In genomic region chr18:22538463-22538862, GRCh38 we compare ENCODE assay signal across 31 cellular contexts.
DNase-seq lines count a peak whose midpoint lies in the region; ATAC-seq and TF ChIP-seq lines count a peak whose summit lies in the region.
"Had no signal": no experiment of that assay in that cellular context is flagged by ENCODE, and none has a peak within 500 bp of the region (broad histone marks: within the 10 kb centered on the region; RNA-seq: fewer than 3 reads in every experiment).

No MANE protein-coding gene starts in this region.

- no peak overlapping the region for H3K27ac ChIP-seq in H9 (ENCODE audit: insufficient read length, low read depth, low read length)
- H3K27ac ChIP-seq in heart left ventricle: peak overlapping the region in 7 of 12 donors; percentile 3 to 63 (median 47)
- H3K27ac ChIP-seq in sigmoid colon: no peak overlapping the region
- H3K27ac ChIP-seq in RWPE1: no peak overlapping the region
- no peak overlapping the region for H3K27ac ChIP-seq in substantia nigra (ENCODE audit: low read depth, low read length, poor library complexity, severe bottlenecking)
- H3K27ac ChIP-seq: PC-9, upper lobe of left lung had no signal

- no peak overlapping the region for H4K5ac ChIP-seq in H9 (ENCODE audit: insufficient read length, low read depth, low read length)

- no peak overlapping the region for H2AFZ ChIP-seq in H9 (ENCODE audit: low read length)
- H2AFZ ChIP-seq: PC-9 had no signal

- no peaks in the 10 kb centered on the region for H3K9me3 ChIP-seq in H9 (ENCODE audit: control insufficient read depth, low read depth, low read length)
- no peaks in the 10 kb centered on the region for H3K9me3 ChIP-seq in heart left ventricle
- H3K9me3 ChIP-seq in sigmoid colon: no peaks in the 10 kb centered on the region
- H3K9me3 ChIP-seq: adrenal gland, breast epithelium, upper lobe of left lung had no signal

- no peak overlapping the region for H2BK12ac ChIP-seq in H9 (ENCODE audit: insufficient read length, low read depth, low read length)

- no peak overlapping the region for H3K18ac ChIP-seq in H9 (ENCODE audit: insufficient read length, low read depth, low read length)

- H3K23me2 ChIP-seq in H9 (ENCODE audit: insufficient read length, low read depth, low read length, poor library complexity, severe bottlenecking): no peaks in the 10 kb centered on the region

- H3K4me1 ChIP-seq in H9 (ENCODE audit: insufficient read depth, low read length) (no peaks in the 10 kb centered on the region), heart left ventricle (peaks cover 0 to 28% (median 7%) of the 10 kb centered on the region in 12 donors), sigmoid colon (peaks cover 0 to 13% (median 0%) of the 10 kb centered on the region in 4 donors)

- H3K27me3 Mint-ChIP-seq in H9 (ENCODE audit: low read depth): no peaks in the 10 kb centered on the region; the same call in none of the 2 replicates
- H3K27me3 Mint-ChIP-seq: activated B cell treated with CpG ODN at 0.5 μM for 24 hours; activated CD8-positive, alpha-beta memory T cell treated with anti-CD3 and anti-CD28 coated beads, Interleukin-2, amount 10 ng/mL, durations not matched to agents 7 days and 5 days; CD4-positive, alpha-beta T cell; effector memory CD8-positive, alpha-beta T cell had no signal

- H2BK5ac ChIP-seq in H9 (ENCODE audit: insufficient read length, low read length): no peak overlapping the region

- no peak overlapping the region for H2BK120ac ChIP-seq in H9 (ENCODE audit: low read depth, low read length, poor library complexity, severe bottlenecking)

- H2AK5ac ChIP-seq in H9 (ENCODE audit: insufficient read length, low read length): no peak overlapping the region

- no peak overlapping the region for H4K91ac ChIP-seq in H9 (ENCODE audit: insufficient read length, low read depth, low read length)

- H3K4me2 ChIP-seq in H9 (ENCODE audit: insufficient read depth, insufficient read length, low read length): no peak overlapping the region
- H3K4me2 ChIP-seq: PC-9 had no signal

- no peaks in the 10 kb centered on the region; a peak in 2 of 7 replicates for H3K36me3 Mint-ChIP-seq in H9 (ENCODE audit: insufficient read depth in 1 of 3, low read depth in 3 of 3)
- H3K36me3 Mint-ChIP-seq: activated CD8-positive, alpha-beta memory T cell treated with anti-CD3 and anti-CD28 coated beads, Interleukin-2, amount 10 ng/mL, durations not matched to agents 7 days and 5 days had no signal

- DNase-seq in H9 (no peak), heart left ventricle (peak in 4 of 5 donors; percentile 55 to 81 (median 69)), sigmoid colon (peak; percentile 73), dermis blood vessel endothelial cell (no peak), RWPE1 (ENCODE audit: low spot score) (no peak), GM19238 (ENCODE audit: insufficient read length, low spot score) (no peak), substantia nigra (lab: John Stamatoyannopoulos, UW) (no peak)
- DNase-seq: activated B cell treated with CpG ODN at 0.5 μM for 24 hours; activated CD8-positive, alpha-beta memory T cell treated with anti-CD3 and anti-CD28 coated beads, Interleukin-2, amount 10 ng/mL, durations not matched to agents 7 days and 5 days; activated naive CD4-positive, alpha-beta T cell treated with anti-CD3 and anti-CD28 coated beads for 36 hours; AML-193; CD4-positive, alpha-beta T cell; DMS 273 treated with DMSO at 0.1 percent for 48 hours; effector memory CD8-positive, alpha-beta T cell; erythroblast; HCEC 1CT; hypothalamus; immature natural killer cell; mesendoderm; NCI-H1048; NCI-H187; NCI-H2171 treated with DMSO at 0.1 percent for 48 hours; NCI-H510A treated with DMSO at 0.1 percent for 48 hours; NK-92 treated with Interleukin-12 subunit alpha and Interleukin-12 subunit beta, amount 100 ng/mL, for 24 hours; PC-9; posterior cingulate gyrus; SIG-M5; stimulated activated naive CD8-positive, alpha-beta T cell treated with anti-CD3 and anti-CD28 coated beads, Interleukin-15, Interleukin-2, amounts not matched to agents 100 U/mL and 50 U/mL, for 24 hours; upper lobe of left lung had no signal

- no peak for TF ChIP-seq POLR2A in heart left ventricle (IDR thresholded peaks at IDR 0.05)
- no peak for TF ChIP-seq POLR2A in sigmoid colon (IDR thresholded peaks at IDR 0.05)

- TF ChIP-seq EP300 in sigmoid colon (IDR thresholded peaks at IDR 0.05): no peak

- H3K14ac ChIP-seq in H9 (ENCODE audit: insufficient read depth, low read length): no peak overlapping the region

- intact Hi-C loops in heart left ventricle (cut with DNase I): loop anchor here in 1 of 10 donors (5.0 kb wide), 1 partner anchor 36 kb away; no protein-coding TSS in a partner anchor
- intact Hi-C loops in sigmoid colon (cut with DNase I): no loop called here

- no peak overlapping the region for H3K23ac ChIP-seq in H9 (ENCODE audit: insufficient read length, low read depth, low read length)

- H3K4me1 Mint-ChIP-seq in H9: no peaks in the 10 kb centered on the region
- H3K4me1 Mint-ChIP-seq: activated B cell treated with CpG ODN at 0.5 μM for 24 hours; activated CD8-positive, alpha-beta memory T cell treated with anti-CD3 and anti-CD28 coated beads, Interleukin-2, amount 10 ng/mL, durations not matched to agents 7 days and 5 days had no signal

- no peak overlapping the region for H2BK20ac ChIP-seq in H9 (ENCODE audit: low read depth, low read length, poor library complexity, severe bottlenecking)

- no peak overlapping the region for H3K27ac Mint-ChIP-seq in H9
- H3K27ac Mint-ChIP-seq: activated B cell treated with CpG ODN at 0.5 μM for 24 hours; activated CD8-positive, alpha-beta memory T cell treated with anti-CD3 and anti-CD28 coated beads, Interleukin-2, amount 10 ng/mL, durations not matched to agents 7 days and 5 days; activated naive CD4-positive, alpha-beta T cell treated with anti-CD3 and anti-CD28 coated beads for 36 hours; CD4-positive, alpha-beta T cell; effector memory CD8-positive, alpha-beta T cell; immature natural killer cell had no signal

- H3K27me3 ChIP-seq in H9 (ENCODE audit: insufficient read depth, low read length): no peaks in the 10 kb centered on the region
- H3K27me3 ChIP-seq in heart left ventricle: no peaks in the 10 kb centered on the region
- no peaks in the 10 kb centered on the region for H3K27me3 ChIP-seq in sigmoid colon
- H3K27me3 ChIP-seq: adrenal gland, breast epithelium, upper lobe of left lung had no signal

- H3K36me3 ChIP-seq in heart left ventricle (no peaks in the 10 kb centered on the region), sigmoid colon (no peaks in the 10 kb centered on the region)
- H3K36me3 ChIP-seq: adrenal gland, breast epithelium, upper lobe of left lung had no signal

- no CpG with 5 or more reads among the region's 7 CpGs for WGBS in H9 (ENCODE audit: extremely low coverage, insufficient read length, low lambda C conversion rate)
- 77 to 84% (median 81%) methylated on average over 7 of the region's 7 CpGs for WGBS in heart left ventricle, 4 donors
- 94 to 98% methylated on average over 7 of the region's 7 CpGs for WGBS in sigmoid colon, 2 donors

- no peak overlapping the region for H3K4me3 Mint-ChIP-seq in H9
- H3K4me3 Mint-ChIP-seq: activated B cell treated with CpG ODN at 0.5 μM for 24 hours; activated CD8-positive, alpha-beta memory T cell treated with anti-CD3 and anti-CD28 coated beads, Interleukin-2, amount 10 ng/mL, durations not matched to agents 7 days and 5 days; activated naive CD4-positive, alpha-beta T cell treated with anti-CD3 and anti-CD28 coated beads for 36 hours; CD4-positive, alpha-beta T cell; effector memory CD8-positive, alpha-beta T cell; immature natural killer cell had no signal

- no peaks in the 10 kb centered on the region for H3K79me1 ChIP-seq in H9 (ENCODE audit: insufficient read depth, low read depth, low read length, poor library complexity, severe bottlenecking)

- CTCF ChIA-PET in RWPE1 (lab: Yijun Ruan, JAX): interaction anchor here (0.6 kb wide), 1 partner anchor 230 kb away, joined by 3 read pairs; no protein-coding TSS in a partner anchor

- no peak overlapping the region for H4K8ac ChIP-seq in H9 (replicated peaks; ENCODE audit: insufficient read length, low read depth, low read length)

- POLR2A ChIA-PET in RWPE1 (lab: Yijun Ruan, JAX; ENCODE audit: low non-redundant PET): no interaction called here

- H3K56ac ChIP-seq in H9 (ENCODE audit: insufficient read length, low read depth, low read length): peak overlapping the region; percentile 24

- H2BK15ac ChIP-seq in H9 (ENCODE audit: low read depth, low read length): no peak overlapping the region

- H3K79me2 ChIP-seq in H9 (ENCODE audit: insufficient read depth, low read length): no peaks in the 10 kb centered on the region

- no peak overlapping the region for H3T11ph ChIP-seq in H9 (ENCODE audit: low read length)

- no peak overlapping the region for H3K9ac ChIP-seq in H9 (ENCODE audit: extremely low read depth, insufficient read length, low read length)

- no peak overlapping the region for H3K4ac ChIP-seq in H9 (ENCODE audit: low read depth, low read length)

- no peaks in the 10 kb centered on the region for H4K20me1 ChIP-seq in H9 (ENCODE audit: control insufficient read depth, insufficient read depth, insufficient read length)

- peak; percentile 78 to 93 (median 85) for ATAC-seq in heart left ventricle
- ATAC-seq: activated CD8-positive, alpha-beta memory T cell treated with anti-CD3 and anti-CD28 coated beads, Interleukin-2, amount 10 ng/mL, durations not matched to agents 7 days and 5 days; effector memory CD8-positive, alpha-beta T cell; stimulated activated naive CD8-positive, alpha-beta T cell treated with anti-CD3 and anti-CD28 coated beads, Interleukin-15, Interleukin-2, amounts not matched to agents 100 U/mL and 50 U/mL, for 24 hours had no signal

- TF ChIP-seq CTCF in H9 (conservative IDR thresholded peaks at IDR 0.05): no peak
- no peak for TF ChIP-seq CTCF in heart left ventricle (IDR thresholded peaks at IDR 0.05)
- no peak for TF ChIP-seq CTCF in sigmoid colon (IDR thresholded peaks at IDR 0.05)
- TF ChIP-seq CTCF in RWPE1 (conservative IDR thresholded peaks at IDR 0.05; ENCODE audit: low read depth): no peak

- peaks cover 2% of the 10 kb centered on the region in 2 experiments; a peak in 1 of 5 replicates for H3K9me3 Mint-ChIP-seq in H9
- H3K9me3 Mint-ChIP-seq: CD4-positive, alpha-beta T cell had no signal

- H3K4me3 ChIP-seq in heart left ventricle (no peak overlapping the region), sigmoid colon (no peak overlapping the region)
- H3K4me3 ChIP-seq: adrenal gland, breast epithelium, PC-9, upper lobe of left lung had no signal

Comparison
In these comparisons a context has a peak if more than half of its experiments do, and no peak if none do; other contexts are left out.
1. DNase-seq: peak in heart left ventricle (4 of 5) and sigmoid colon (single experiment); none in H9 (single experiment), dermis blood vessel endothelial cell (single experiment), RWPE1 (single experiment), GM19238 (single experiment) and substantia nigra (0 of 49).
2. H3K27ac ChIP-seq: peak in heart left ventricle (7 of 12); none in H9 (single experiment), sigmoid colon (0 of 4), RWPE1 (single experiment) and substantia nigra (single experiment).